In the genomic region with DNA sequence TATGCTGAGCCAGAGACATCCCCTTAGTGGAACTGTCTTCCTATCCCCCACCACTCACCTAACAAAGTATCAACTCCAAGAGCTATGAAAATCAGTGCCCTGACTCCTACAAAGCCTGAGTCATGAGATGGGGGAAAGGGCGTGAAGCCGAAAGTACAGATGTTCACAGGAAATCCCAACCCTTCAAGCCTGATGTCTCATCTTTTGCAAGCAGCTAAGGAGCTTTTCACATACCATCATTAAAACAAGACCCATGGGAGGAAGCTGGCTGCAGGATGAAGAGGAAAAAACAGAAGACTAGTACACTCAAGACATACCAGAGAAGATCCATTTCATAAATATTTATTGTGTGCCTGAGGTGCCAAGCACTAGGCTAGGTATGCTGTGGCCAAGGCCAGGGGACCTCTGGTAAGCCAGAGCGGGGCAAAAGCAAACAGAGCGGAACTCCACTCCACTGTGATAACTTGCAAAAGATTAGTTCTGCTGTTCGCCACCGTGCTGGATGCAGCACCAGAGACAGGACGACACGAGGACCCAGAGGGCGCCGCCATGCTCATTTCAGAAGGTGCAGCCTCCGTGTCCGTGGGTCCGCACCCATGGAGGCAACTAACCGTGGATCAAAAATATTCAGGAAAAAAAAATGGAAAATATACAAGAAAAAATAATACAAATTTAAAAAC, we compare ENCODE assay signal across 11 cellular contexts. TPM values are rescaled to one million over a fixed set of nuclear protein-coding genes. Genes with fewer than 3 reads are reported as not detected.
DNase-seq lines count a peak whose midpoint lies in the region; ATAC-seq and TF ChIP-seq lines count a peak whose summit lies in the region.
"Had no signal": no experiment of that assay in that cellular context is flagged by ENCODE, and none has a peak within 500 bp of the region (broad histone marks: within the 10 kb centered on the region; RNA-seq: fewer than 3 reads in every experiment).

No MANE protein-coding gene starts in this region.

- no peak overlapping the region for H3K4me3 Mint-ChIP-seq in activated CD8-positive, alpha-beta T cell treated with anti-CD3 and anti-CD28 coated beads for 36 hours
- H3K4me3 Mint-ChIP-seq in activated CD8-positive, alpha-beta T cell treated with anti-CD3 and anti-CD28 coated beads, Interleukin-2, amount 10 ng/mL, durations not matched to agents 7 days and 5 days: no peak overlapping the region
- H3K4me3 Mint-ChIP-seq: activated naive CD8-positive, alpha-beta T cell treated with anti-CD3 and anti-CD28 coated beads for 36 hours had no signal

- no peak for TF ChIP-seq POLR2A in transverse colon (IDR thresholded peaks at IDR 0.05)

- no peak for DNase-seq in activated CD8-positive, alpha-beta T cell treated with anti-CD3 and anti-CD28 coated beads for 36 hours
- DNase-seq in activated CD8-positive, alpha-beta T cell treated with anti-CD3 and anti-CD28 coated beads, Interleukin-2, amount 10 ng/mL, durations not matched to agents 7 days and 5 days: no peak
- DNase-seq in ascending aorta (ENCODE audit: low spot score in 2 of 2) (no peak), kidney glomerular epithelial cell (lab: John Stamatoyannopoulos, UW) (peak; percentile 51), transverse colon (no peak), superior temporal gyrus (ENCODE audit: extremely low spot score) (no peak), cerebellar cortex (ENCODE audit: low spot score) (no peak)
- DNase-seq: activated naive CD8-positive, alpha-beta T cell treated with anti-CD3 and anti-CD28 coated beads for 36 hours had no signal

- no peaks in the 10 kb centered on the region for H3K9me3 Mint-ChIP-seq in activated CD8-positive, alpha-beta T cell treated with anti-CD3 and anti-CD28 coated beads for 36 hours
- no peaks in the 10 kb centered on the region for H3K9me3 Mint-ChIP-seq in activated CD8-positive, alpha-beta T cell treated with anti-CD3 and anti-CD28 coated beads, Interleukin-2, amount 10 ng/mL, durations not matched to agents 7 days and 5 days (ENCODE audit: insufficient read depth)
- H3K9me3 Mint-ChIP-seq: activated naive CD8-positive, alpha-beta T cell treated with anti-CD3 and anti-CD28 coated beads for 36 hours had no signal

- CTCF ChIA-PET in activated CD8-positive, alpha-beta T cell treated with anti-CD3 and anti-CD28 coated beads for 36 hours (lab: Charles Lee): interaction anchor here (0.6 to 7.8 kb wide), 3 partner anchors 11 to 64 kb away, joined by 3 to 71 read pairs (median 46); no protein-coding TSS in a partner anchor
- CTCF ChIA-PET in activated CD8-positive, alpha-beta T cell treated with anti-CD3 and anti-CD28 coated beads, Interleukin-2, amount 10 ng/mL, durations not matched to agents 7 days and 5 days (lab: Charles Lee): interaction anchor here (1.4 to 10.7 kb wide), 3 partner anchors 11 to 23 kb away, joined by 4 to 112 read pairs (median 11); no protein-coding TSS in a partner anchor

- peak overlapping the region; percentile 30 for H3K27ac Mint-ChIP-seq in activated CD8-positive, alpha-beta T cell treated with anti-CD3 and anti-CD28 coated beads for 36 hours
- H3K27ac Mint-ChIP-seq in activated CD8-positive, alpha-beta T cell treated with anti-CD3 and anti-CD28 coated beads, Interleukin-2, amount 10 ng/mL, durations not matched to agents 7 days and 5 days: no peak overlapping the region
- H3K27ac Mint-ChIP-seq: activated naive CD8-positive, alpha-beta T cell treated with anti-CD3 and anti-CD28 coated beads for 36 hours had no signal

- H3K4me1 ChIP-seq in ascending aorta (peaks cover 12 to 47% of the 10 kb centered on the region in 2 donors), transverse colon (peaks cover 39 to 59% (median 54%) of the 10 kb centered on the region in 4 donors)

- H3K27me3 Mint-ChIP-seq in activated CD8-positive, alpha-beta T cell treated with anti-CD3 and anti-CD28 coated beads for 36 hours: no peaks in the 10 kb centered on the region
- H3K27me3 Mint-ChIP-seq in activated CD8-positive, alpha-beta T cell treated with anti-CD3 and anti-CD28 coated beads, Interleukin-2, amount 10 ng/mL, durations not matched to agents 7 days and 5 days (ENCODE audit: low read depth): no peaks in the 10 kb centered on the region
- H3K27me3 Mint-ChIP-seq: activated naive CD8-positive, alpha-beta T cell treated with anti-CD3 and anti-CD28 coated beads for 36 hours had no signal

- H3K36me3 Mint-ChIP-seq in activated CD8-positive, alpha-beta T cell treated with anti-CD3 and anti-CD28 coated beads for 36 hours (ENCODE audit: low read depth): no peaks in the 10 kb centered on the region
- H3K36me3 Mint-ChIP-seq in activated CD8-positive, alpha-beta T cell treated with anti-CD3 and anti-CD28 coated beads, Interleukin-2, amount 10 ng/mL, durations not matched to agents 7 days and 5 days (ENCODE audit: low read depth): no peaks in the 10 kb centered on the region
- H3K36me3 Mint-ChIP-seq: activated naive CD8-positive, alpha-beta T cell treated with anti-CD3 and anti-CD28 coated beads for 36 hours had no signal

- no peaks in the 10 kb centered on the region for H3K9me3 ChIP-seq in ascending aorta
- no peaks in the 10 kb centered on the region for H3K9me3 ChIP-seq in transverse colon

- POLR2A ChIA-PET in activated CD8-positive, alpha-beta T cell treated with anti-CD3 and anti-CD28 coated beads for 36 hours (lab: Charles Lee): interaction anchor here (1.0 to 6.8 kb wide), 2 partner anchors 13 to 27 kb away, joined by 3 to 61 read pairs; no protein-coding TSS in a partner anchor
- POLR2A ChIA-PET in activated CD8-positive, alpha-beta T cell treated with anti-CD3 and anti-CD28 coated beads, Interleukin-2, amount 10 ng/mL, durations not matched to agents 7 days and 5 days (lab: Charles Lee): interaction anchor here (1.0 kb wide), 1 partner anchor 13 kb away, joined by 3 read pairs; no protein-coding TSS in a partner anchor

- peaks cover 24% of the 10 kb centered on the region for H3K4me1 Mint-ChIP-seq in activated CD8-positive, alpha-beta T cell treated with anti-CD3 and anti-CD28 coated beads for 36 hours (ENCODE audit: low read depth)
- peaks cover 26% of the 10 kb centered on the region for H3K4me1 Mint-ChIP-seq in activated CD8-positive, alpha-beta T cell treated with anti-CD3 and anti-CD28 coated beads, Interleukin-2, amount 10 ng/mL, durations not matched to agents 7 days and 5 days (ENCODE audit: low read depth)

- H3K27ac ChIP-seq in ascending aorta (peak overlapping the region; percentile 97 to 98), transverse colon (peak overlapping the region; percentile 98 to 100 (median 100))
- H3K27ac ChIP-seq: C4-2B had no signal

- H3K36me3 ChIP-seq in ascending aorta: no peaks in the 10 kb centered on the region
- H3K36me3 ChIP-seq in transverse colon: no peaks in the 10 kb centered on the region

- in situ Hi-C loops in transverse colon (cut with MboI; ENCODE audit: low pct_ligation_motif_present in 1 of 4, low pct_unique_long_range_greater_than_20kb in 1 of 4, low sequenced_read_pairs in 3 of 4): no loop called here

- no peak for ATAC-seq in activated CD8-positive, alpha-beta T cell treated with anti-CD3 and anti-CD28 coated beads for 36 hours
- no peak for ATAC-seq in activated CD8-positive, alpha-beta T cell treated with anti-CD3 and anti-CD28 coated beads, Interleukin-2, amount 10 ng/mL, durations not matched to agents 7 days and 5 days
- ATAC-seq in HG02642 (IDR thresholded peaks at IDR 0.05; ENCODE audit: poor library complexity, unreplicated experiment): no peak

- intact Hi-C loops in activated CD8-positive, alpha-beta T cell treated with anti-CD3 and anti-CD28 coated beads for 36 hours (cut with micrococcal nuclease): no loop called here
- intact Hi-C loops in ascending aorta (cut with DNase I) (no loop called here), transverse colon (cut with DNase I; ENCODE audit: low total_unique reads) (no loop called here)

- no peaks in the 10 kb centered on the region for H3K27me3 ChIP-seq in ascending aorta
- no peaks in the 10 kb centered on the region for H3K27me3 ChIP-seq in transverse colon

- no peak for TF ChIP-seq EP300 in transverse colon (IDR thresholded peaks at IDR 0.05; ENCODE audit: low read depth)

- 69 to 80% methylated on average over 10 to 14 of the region's 14 CpGs for WGBS in transverse colon (ENCODE audit: low coverage in 1 of 2), 2 donors

- H3K4me3 ChIP-seq in ascending aorta (no peak overlapping the region), transverse colon (no peak overlapping the region)
- H3K4me3 ChIP-seq: lung had no signal

- no peak for TF ChIP-seq CTCF in activated CD8-positive, alpha-beta T cell treated with anti-CD3 and anti-CD28 coated beads for 36 hours (IDR thresholded peaks at IDR 0.05)
- no peak for TF ChIP-seq CTCF in ascending aorta (IDR thresholded peaks at IDR 0.05)
- TF ChIP-seq CTCF in transverse colon (IDR thresholded peaks at IDR 0.05): no peak

RNA-seq across cellular contexts. Expression of a gene that starts 4.5 kb away (rescaled TPM):
- 10 to 100 TPM; 21.6 to 23.1 TPM for total RNA-seq in activated CD8-positive, alpha-beta T cell treated with anti-CD3 and anti-CD28 coated beads for 36 hours
- 10 to 100 TPM; 24.1 to 24.2 TPM for total RNA-seq in activated CD8-positive, alpha-beta T cell treated with anti-CD3 and anti-CD28 coated beads, Interleukin-2, amount 10 ng/mL, durations not matched to agents 7 days and 5 days
- 4.9 TPM for total RNA-seq in ascending aorta
- total RNA-seq in transverse colon: 10 to 100 TPM; 13.7 to 27.7 (median 20.9) TPM
